9 cellular contexts compared by ENCODE assay signal in the genomic region with DNA sequence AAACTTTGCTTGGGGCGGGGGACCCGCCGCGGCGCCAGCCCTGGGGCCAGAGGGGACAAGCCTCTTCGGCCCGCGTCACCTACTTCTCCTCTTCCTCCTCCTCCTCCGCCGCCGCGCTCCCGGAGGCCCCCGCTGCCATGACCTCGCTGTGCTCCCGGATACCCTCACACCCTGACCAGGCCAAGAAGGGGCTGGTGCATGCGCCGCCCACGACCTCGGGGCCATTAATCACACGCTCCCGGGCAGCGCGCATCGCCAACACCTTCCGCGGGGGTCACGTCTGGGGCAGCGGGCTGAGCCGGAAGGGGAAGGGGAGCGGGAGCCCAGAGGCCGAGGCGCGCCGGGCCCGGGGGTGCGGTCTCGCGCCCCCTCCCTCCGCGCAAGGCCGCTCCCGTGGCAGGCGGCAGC. TPM values are rescaled to one million over a fixed set of nuclear protein-coding genes. Genes with fewer than 3 reads are reported as not detected.
A peak's percentile ranks its signal among the peaks of the same experiment; 100 is the strongest.
DNase-seq lines count a peak whose midpoint lies in the region; ATAC-seq, FAIRE-seq and TF ChIP-seq lines count a peak whose summit lies in the region.
"Had no signal": no experiment of that assay in that cellular context is flagged by ENCODE, and none has a peak within 500 bp of the region (broad histone marks: within the 10 kb centered on the region; RNA-seq: fewer than 3 reads in every experiment).

No MANE protein-coding gene starts in this region.

- ATAC-seq in HG02840 (IDR thresholded peaks at IDR 0.05; ENCODE audit: low FRiP score, unreplicated experiment) (peak; percentile 42), psoas muscle (peak; percentile 27 to 58 (median 44)), GM18519 (IDR thresholded peaks at IDR 0.05; ENCODE audit: low FRiP score, unreplicated experiment) (no peak)

- no peaks in the 10 kb centered on the region for H3K9me3 Mint-ChIP-seq in T-helper 2 cell treated with Interferon-gamma antibody and Interleukin-4, amounts not matched to agents 5 μg/mL and 100 μg/mL, for 36 hours
- H3K9me3 Mint-ChIP-seq in glutamatergic neuron (ENCODE audit: unreplicated experiment) = peaks cover 20% of the 10 kb centered on the region

- H3K4me3 Mint-ChIP-seq in T-helper 2 cell treated with Interferon-gamma antibody and Interleukin-4, amounts not matched to agents 5 μg/mL and 100 μg/mL, for 36 hours = peak overlapping the region; percentile 71
- peak overlapping the region; percentile 90 for H3K4me3 Mint-ChIP-seq in glutamatergic neuron (ENCODE audit: unreplicated experiment)

- H3K27me3 Mint-ChIP-seq in T-helper 2 cell treated with Interferon-gamma antibody and Interleukin-4, amounts not matched to agents 5 μg/mL and 100 μg/mL, for 36 hours (ENCODE audit: low read depth) = peaks cover 73% of the 10 kb centered on the region
- H3K27me3 Mint-ChIP-seq in glutamatergic neuron (ENCODE audit: unreplicated experiment) = peaks cover 17% of the 10 kb centered on the region

- WGBS in psoas muscle, 3 donors = 0% methylated on average over 20 to 44 of the region's 44 CpGs

- H3K9me3 ChIP-seq in WERI-Rb-1 (ENCODE audit: severe bottlenecking) = no peaks in the 10 kb centered on the region
- H3K9me3 ChIP-seq in psoas muscle = no peaks in the 10 kb centered on the region

- H3K27ac ChIP-seq in WERI-Rb-1 (no peak overlapping the region), psoas muscle (no peak overlapping the region)

- no peak for DNase-seq in T-helper 2 cell treated with Interferon-gamma antibody and Interleukin-4, amounts not matched to agents 5 μg/mL and 100 μg/mL, for 36 hours (ENCODE audit: low spot score)
- no peak for DNase-seq in T-helper 2 cell
- DNase-seq in WERI-Rb-1 = peak; percentile 39
- DNase-seq in glutamatergic neuron = peak; percentile 73
- peak in 1 of 2 donors; percentile 23 for DNase-seq in psoas muscle
- DNase-seq in HTR-8/SVneo (ENCODE audit: insufficient read length, low spot score) = no peak

- H3K36me3 Mint-ChIP-seq in T-helper 2 cell treated with Interferon-gamma antibody and Interleukin-4, amounts not matched to agents 5 μg/mL and 100 μg/mL, for 36 hours (ENCODE audit: low read depth) = no peaks in the 10 kb centered on the region
- H3K36me3 Mint-ChIP-seq in glutamatergic neuron (ENCODE audit: unreplicated experiment) = peaks cover 7% of the 10 kb centered on the region

- H3K4me1 Mint-ChIP-seq in T-helper 2 cell treated with Interferon-gamma antibody and Interleukin-4, amounts not matched to agents 5 μg/mL and 100 μg/mL, for 36 hours (ENCODE audit: low read depth) = peaks cover 3% of the 10 kb centered on the region
- peaks cover 26% of the 10 kb centered on the region for H3K4me1 Mint-ChIP-seq in glutamatergic neuron (ENCODE audit: low read depth, unreplicated experiment)

- FAIRE-seq in HTR-8/SVneo (lab: Jason Lieb, UNC) = no peak
- FAIRE-seq: G401.6 had no signal

- TF ChIP-seq CTCF in WERI-Rb-1 (IDR thresholded peaks at IDR 0.05; ENCODE audit: low read depth, low read length) = no peak
- no peak for TF ChIP-seq CTCF in glutamatergic neuron (IDR thresholded peaks at IDR 0.05; ENCODE audit: partially characterized antibody, unreplicated experiment)
- TF ChIP-seq CTCF in psoas muscle (IDR thresholded peaks at IDR 0.05) = no peak

- no peak overlapping the region for H3K27ac Mint-ChIP-seq in T-helper 2 cell treated with Interferon-gamma antibody and Interleukin-4, amounts not matched to agents 5 μg/mL and 100 μg/mL, for 36 hours
- H3K27ac Mint-ChIP-seq in glutamatergic neuron (ENCODE audit: unreplicated experiment) = peak overlapping the region; percentile 96

- H3K36me3 ChIP-seq in WERI-Rb-1 = no peaks in the 10 kb centered on the region
- H3K36me3 ChIP-seq in psoas muscle (ENCODE audit: insufficient read depth in 1 of 2, low read depth in 1 of 2) = no peaks in the 10 kb centered on the region

- H3K27me3 ChIP-seq in WERI-Rb-1 (ENCODE audit: insufficient read depth, low read depth, severe bottlenecking) (peaks cover 9% of the 10 kb centered on the region), psoas muscle (ENCODE audit: insufficient read depth in 3 of 3, low read length in 2 of 3) (peaks cover 5 to 79% (median 20%) of the 10 kb centered on the region in 3 donors)

- peaks cover 7% of the 10 kb centered on the region for H3K4me1 ChIP-seq in psoas muscle

- intact Hi-C loops in psoas muscle (cut with DNase I) = loop anchor here in 1 of 2 donors (10.0 kb wide), 1 partner anchor 232 kb away; no protein-coding TSS in a partner anchor

- H3K4me3 ChIP-seq in WERI-Rb-1 (ENCODE audit: low read depth, low read length) (peak overlapping the region; percentile 68), psoas muscle (peak overlapping the region; percentile 68)

RNA-seq across cellular contexts. Expression of a gene that starts 0.3 kb away (rescaled TPM):
- total RNA-seq in glutamatergic neuron (ENCODE audit: unreplicated experiment) (143 TPM), psoas muscle (1 to 10 TPM in 3 of 4 donors, under 1 TPM in 1; 0.15 to 2.5 (median 1.8) TPM)
- polyA plus RNA-seq in psoas muscle = 1 to 10 TPM in 1 of 3 donors, under 1 TPM in 2; 0.84 to 1.9 (median 0.96) TPM

Comparison
In these comparisons a context has a peak if more than half of its experiments do, and no peak if none do; other contexts are left out.
1. DNase-seq: peak in WERI-Rb-1 (single experiment) and glutamatergic neuron (single experiment); none in T-helper 2 cell treated with Interferon-gamma antibody and Interleukin-4, amounts not matched to agents 5 μg/mL and 100 μg/mL, for 36 hours (single experiment), T-helper 2 cell (0 of 5) and HTR-8/SVneo (single experiment).
2. RNA of a gene that starts 0.3 kb away (total RNA-seq): 143 TPM in glutamatergic neuron (single experiment); 0.15 to 2.5 TPM in psoas muscle; every median in the first group is over 10 times any median in the second.